In genomic region chr11:2401436-2401984, GRCh38 we compare ENCODE assay signal across 8 cellular contexts. TPM values are rescaled to one million over a fixed set of nuclear protein-coding genes. Genes with fewer than 3 reads are reported as not detected.
DNase-seq lines count a peak whose midpoint lies in the region; ATAC-seq lines count a peak whose summit lies in the region.

No MANE protein-coding gene starts in this region.

- peaks cover 0 to 3% of the 10 kb centered on the region in 2 donors for H3K27me3 Mint-ChIP-seq in CD4-positive, alpha-beta memory T cell
- H3K27me3 Mint-ChIP-seq in effector memory CD8-positive, alpha-beta T cell = no peaks in the 10 kb centered on the region

- peak overlapping the region; percentile 85 to 88 for H3K4me3 ChIP-seq in CD4-positive, alpha-beta memory T cell (ENCODE audit: low read length in 2 of 2)
- H3K4me3 ChIP-seq in NT2/D1 (ENCODE audit: insufficient read length, low read depth) (peak overlapping the region; percentile 100), neuron (ENCODE audit: low read length) (peak overlapping the region; percentile 99)

- H3K4me3 Mint-ChIP-seq in CD4-positive, alpha-beta memory T cell = peak overlapping the region; percentile 89 to 97 (median 94)
- peak overlapping the region; percentile 92 to 93 for H3K4me3 Mint-ChIP-seq in effector memory CD8-positive, alpha-beta T cell

- H3K9ac ChIP-seq in NT2/D1 (ENCODE audit: insufficient read length, low read depth) = peak overlapping the region; percentile 99

- peak overlapping the region; percentile 86 for H3K27ac ChIP-seq in CD4-positive, alpha-beta memory T cell (ENCODE audit: low read depth, low read length)

- no peak for ATAC-seq in effector memory CD8-positive, alpha-beta T cell (replicated peaks)

- H2AFZ ChIP-seq in neuron (ENCODE audit: low read depth, low read length) = no peak overlapping the region

- peaks cover 24% of the 10 kb centered on the region for H3K4me1 ChIP-seq in CD4-positive, alpha-beta memory T cell (ENCODE audit: insufficient read depth, low read length)
- H3K4me1 ChIP-seq in NT2/D1 (ENCODE audit: insufficient read depth, insufficient read length) = peaks cover 17% of the 10 kb centered on the region
- peaks cover 17% of the 10 kb centered on the region for H3K4me1 ChIP-seq in neuron (ENCODE audit: insufficient read depth, low read length)

- in situ Hi-C loops in G401 (cut with HindIII; ENCODE audit: low sequenced_read_pairs) = no loop called here

- peaks cover 6 to 31% (median 17%) of the 10 kb centered on the region in 4 donors for H3K4me1 Mint-ChIP-seq in CD4-positive, alpha-beta memory T cell
- H3K4me1 Mint-ChIP-seq in effector memory CD8-positive, alpha-beta T cell (ENCODE audit: low read depth in 2 of 2) = peaks cover 0 to 14% of the 10 kb centered on the region in 2 donors

- no peaks in the 10 kb centered on the region for H3K27me3 ChIP-seq in CD4-positive, alpha-beta memory T cell (ENCODE audit: insufficient read depth, low read length)
- H3K27me3 ChIP-seq in NT2/D1 (ENCODE audit: insufficient read depth, insufficient read length) (no peaks in the 10 kb centered on the region), neuron (ENCODE audit: insufficient read depth, low read length) (no peaks in the 10 kb centered on the region)

- peaks cover 0 to 4% (median 0%) of the 10 kb centered on the region in 8 donors for H3K9me3 Mint-ChIP-seq in CD4-positive, alpha-beta memory T cell
- no peaks in the 10 kb centered on the region for H3K9me3 Mint-ChIP-seq in effector memory CD8-positive, alpha-beta T cell

- no peak for DNase-seq in CD4-positive, alpha-beta memory T cell
- DNase-seq in NT2/D1 (ENCODE audit: low read depth, low spot score) (no peak), putamen (ENCODE audit: low spot score) (no peak), G401 (ENCODE audit: low spot score) (no peak), SIG-M5 treated with dmso at 0.1 percent for 504 hours (lab: John Stamatoyannopoulos, UW; ENCODE audit: unreplicated experiment) (no peak), SK-N-DZ (ENCODE audit: low spot score) (no peak)
- DNase-seq in effector memory CD8-positive, alpha-beta T cell = no peak

- H3K9me3 ChIP-seq in CD4-positive, alpha-beta memory T cell (ENCODE audit: control insufficient read depth in 1 of 2, low read length in 2 of 2) = no peaks in the 10 kb centered on the region
- H3K9me3 ChIP-seq in NT2/D1 (ENCODE audit: insufficient read depth, low read length) (no peaks in the 10 kb centered on the region), neuron (ENCODE audit: low read length) (no peaks in the 10 kb centered on the region)

- POLR2A ChIA-PET in CD4-positive, alpha-beta memory T cell (lab: Charles Lee; ENCODE audit: partially characterized antibody) = interaction anchor here (1.4 to 4.5 kb wide), 7 partner anchors 8 to 100 kb away, joined by 5 to 73 read pairs (median 23); partner anchors contain the start of genes C11orf21, CD81 and TSPAN32

- H3K36me3 Mint-ChIP-seq in CD4-positive, alpha-beta memory T cell = peaks cover 6 to 30% of the 10 kb centered on the region in 2 donors
- peaks cover 69% of the 10 kb centered on the region for H3K36me3 Mint-ChIP-seq in effector memory CD8-positive, alpha-beta T cell (ENCODE audit: insufficient read depth)

- peaks cover 20% of the 10 kb centered on the region for H3K36me3 ChIP-seq in CD4-positive, alpha-beta memory T cell (ENCODE audit: insufficient read depth, low read length)
- H3K36me3 ChIP-seq in NT2/D1 (ENCODE audit: insufficient read depth, insufficient read length, low read length) (peaks cover 60% of the 10 kb centered on the region), neuron (ENCODE audit: insufficient read depth, low read length) (peaks cover 26% of the 10 kb centered on the region)

- H3K27ac Mint-ChIP-seq in CD4-positive, alpha-beta memory T cell = peak overlapping the region; percentile 57 to 100 (median 84)
- peak overlapping the region; percentile 94 to 96 for H3K27ac Mint-ChIP-seq in effector memory CD8-positive, alpha-beta T cell

- CTCF ChIA-PET in CD4-positive, alpha-beta memory T cell (lab: Charles Lee; ENCODE audit: partially characterized antibody) = interaction anchor here (0.6 to 2.9 kb wide), 8 partner anchors 18 to 207 kb away, joined by 3 to 17 read pairs (median 6); partner anchors contain the start of genes C11orf21, CD81 and TSPAN32

- intact Hi-C loops in CD4-positive, alpha-beta memory T cell (cut with micrococcal nuclease) = no loop called here

RNA-seq across cellular contexts. Expression of gene TSSC4, which starts 1.0 kb away (rescaled TPM):
- 10 to 100 TPM; 58.6 to 65.8 TPM for total RNA-seq in CD4-positive, alpha-beta memory T cell
- polyA plus RNA-seq in CD4-positive, alpha-beta memory T cell = 10 to 100 TPM; 54.6 to 79.8 TPM
- 44.6 and 46.1 TPM in 2 replicates for total RNA-seq in G401 (2014; rRNA removed; shearing (Covaris generic))
- polyA plus RNA-seq in SK-N-DZ (2014; cell fraction: cytosol; rRNA removed) = 61.2 and 72.3 TPM in 2 replicates
- 62.2 and 69.1 TPM in 2 replicates for polyA plus RNA-seq in SK-N-DZ (2014; cell fraction: nucleus; rRNA removed)

RNA-seq across cellular contexts. Expression of gene CD81, which starts 24.4 kb away (rescaled TPM):
- total RNA-seq in CD4-positive, alpha-beta memory T cell = 100 to 1,000 TPM; 113 to 118 TPM
- 10 to 100 TPM; 15.2 to 54.1 TPM for polyA plus RNA-seq in CD4-positive, alpha-beta memory T cell
- total RNA-seq in G401 (2014; rRNA removed; shearing (Covaris generic)) = 61.8 and 105 TPM in 2 replicates
- 138 and 159 TPM in 2 replicates for polyA plus RNA-seq in SK-N-DZ (2014; cell fraction: cytosol; rRNA removed)
- polyA plus RNA-seq in SK-N-DZ (2014; cell fraction: nucleus; rRNA removed) = 94.7 and 112 TPM in 2 replicates

RNA-seq across cellular contexts. Expression of gene TRPM5, which starts 42.8 kb away (rescaled TPM):
- total RNA-seq in CD4-positive, alpha-beta memory T cell = under 1 TPM; 0.19 to 0.23 TPM
- polyA plus RNA-seq in CD4-positive, alpha-beta memory T cell = not detected
- not detected in 2 replicates for total RNA-seq in G401 (2014; rRNA removed; shearing (Covaris generic))
- 0.26 and 0.38 TPM in 2 replicates for polyA plus RNA-seq in SK-N-DZ (2014; cell fraction: cytosol; rRNA removed)
- 2.9 and 3.9 TPM in 2 replicates for polyA plus RNA-seq in SK-N-DZ (2014; cell fraction: nucleus; rRNA removed)

RNA-seq across cellular contexts. Expression of gene KCNQ1, which starts 43.3 kb away (rescaled TPM):
- 10 to 100 TPM; 21.4 to 21.6 TPM for total RNA-seq in CD4-positive, alpha-beta memory T cell
- 10 to 100 TPM in 1 of 2 donors, 1 to 10 TPM in 1; 5.4 to 21.7 TPM for polyA plus RNA-seq in CD4-positive, alpha-beta memory T cell
- total RNA-seq in G401 (2014; rRNA removed; shearing (Covaris generic)) = 0.85 TPM in 1 of 2 replicates, not detected in the other
- polyA plus RNA-seq in SK-N-DZ (2014; cell fraction: cytosol; rRNA removed) = not detected in 2 replicates
- polyA plus RNA-seq in SK-N-DZ (2014; cell fraction: nucleus; rRNA removed) = not detected in 2 replicates
